Comparison of ENCODE assay signal across 1 cellular context in the genomic region with DNA sequence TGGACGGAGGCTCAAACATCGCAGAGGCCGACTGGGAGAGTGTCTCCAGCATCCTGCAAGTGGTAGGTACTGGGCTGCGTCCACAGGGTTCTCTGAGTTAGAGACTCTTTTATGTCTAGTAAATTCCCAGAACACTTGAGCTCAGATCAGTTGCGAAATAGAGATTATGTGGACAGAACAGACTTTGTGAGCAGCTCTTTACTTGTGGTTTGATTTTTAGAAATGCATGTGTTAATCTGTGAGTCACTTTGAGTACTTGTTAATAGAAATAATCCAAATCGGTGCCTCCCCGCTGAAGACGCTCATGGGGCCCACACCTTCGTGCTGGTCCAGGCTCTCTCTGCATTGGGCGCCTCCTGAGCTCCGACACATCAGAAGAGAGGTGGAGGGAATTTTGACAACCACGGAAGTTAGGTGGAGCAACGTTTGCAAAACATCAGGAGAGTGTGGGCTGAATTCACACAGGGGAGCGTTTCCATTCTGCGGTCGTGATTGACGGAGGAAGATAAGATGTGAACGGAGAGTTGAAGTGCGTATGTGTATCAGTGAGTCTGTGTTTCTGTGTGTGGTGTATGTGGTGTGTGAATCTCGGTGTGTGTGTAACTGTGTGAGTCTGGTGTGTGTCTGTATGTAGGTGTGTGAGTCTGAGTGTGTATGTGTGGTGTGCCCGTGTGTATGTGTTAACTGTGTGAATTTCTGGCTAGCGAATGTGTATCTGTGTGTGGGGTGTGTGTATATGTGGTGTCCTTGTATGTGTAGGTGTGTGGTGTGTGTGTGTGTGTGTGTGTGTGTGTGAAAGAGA.
A peak's percentile ranks its signal among the peaks of the same experiment; 100 is the strongest.
TF ChIP-seq lines count a peak whose summit lies in the region.

No MANE protein-coding gene starts in this region.

TF ChIP-seq in IMR-90, 13 proteins besides CTCF, POLR2A, EP300 and RAD21 (continued from another document):
- TF ChIP-seq, protein P1, sequence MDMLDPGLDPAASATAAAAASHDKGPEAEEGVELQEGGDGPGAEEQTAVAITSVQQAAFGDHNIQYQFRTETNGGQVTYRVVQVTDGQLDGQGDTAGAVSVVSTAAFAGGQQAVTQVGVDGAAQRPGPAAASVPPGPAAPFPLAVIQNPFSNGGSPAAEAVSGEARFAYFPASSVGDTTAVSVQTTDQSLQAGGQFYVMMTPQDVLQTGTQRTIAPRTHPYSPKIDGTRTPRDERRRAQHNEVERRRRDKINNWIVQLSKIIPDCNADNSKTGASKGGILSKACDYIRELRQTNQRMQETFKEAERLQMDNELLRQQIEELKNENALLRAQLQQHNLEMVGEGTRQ (IDR thresholded peaks at IDR 0.05; ENCODE audit: low read depth, low read length), result no peak
- TF ChIP-seq, protein P2, sequence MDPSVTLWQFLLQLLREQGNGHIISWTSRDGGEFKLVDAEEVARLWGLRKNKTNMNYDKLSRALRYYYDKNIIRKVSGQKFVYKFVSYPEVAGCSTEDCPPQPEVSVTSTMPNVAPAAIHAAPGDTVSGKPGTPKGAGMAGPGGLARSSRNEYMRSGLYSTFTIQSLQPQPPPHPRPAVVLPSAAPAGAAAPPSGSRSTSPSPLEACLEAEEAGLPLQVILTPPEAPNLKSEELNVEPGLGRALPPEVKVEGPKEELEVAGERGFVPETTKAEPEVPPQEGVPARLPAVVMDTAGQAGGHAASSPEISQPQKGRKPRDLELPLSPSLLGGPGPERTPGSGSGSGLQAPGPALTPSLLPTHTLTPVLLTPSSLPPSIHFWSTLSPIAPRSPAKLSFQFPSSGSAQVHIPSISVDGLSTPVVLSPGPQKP (IDR thresholded peaks at IDR 0.05; ENCODE audit: borderline replicate concordance, low read depth, low read length), result no peak
- TF ChIP-seq MAZ (IDR thresholded peaks at IDR 0.05; ENCODE audit: borderline replicate concordance, low read depth, low read length) (no peak), RFX5 (IDR thresholded peaks at IDR 0.05; ENCODE audit: low read depth, low read length) (no peak), BHLHE40 (IDR thresholded peaks at IDR 0.05; ENCODE audit: low read depth, low read length) (0 out of 2 replicates have a peak, but pooled peaks have one; percentile 8)
